Comparison of ENCODE assay signal across 8 cellular contexts in genomic region chr1:37995773-37996379, GRCh38. TPM values are rescaled to one million over a fixed set of nuclear protein-coding genes. Genes with fewer than 3 reads are reported as not detected.
A peak's percentile ranks its signal among the peaks of the same experiment; 100 is the strongest.
DNase-seq lines count a peak whose midpoint lies in the region; ATAC-seq and TF ChIP-seq lines count a peak whose summit lies in the region.

No MANE protein-coding gene starts in this region.

- no peaks in the 10 kb centered on the region for H3K9me3 Mint-ChIP-seq in activated CD4-positive, alpha-beta T cell treated with anti-CD3 and anti-CD28 coated beads for 36 hours (ENCODE audit: low read depth)
- H3K9me3 Mint-ChIP-seq in activated B cell treated with CpG ODN at 0.5 μM for 24 hours = no peaks in the 10 kb centered on the region
- no peaks in the 10 kb centered on the region for H3K9me3 Mint-ChIP-seq in nephron progenitor cell

- POLR2A ChIA-PET in activated CD4-positive, alpha-beta T cell treated with anti-CD3 and anti-CD28 coated beads for 36 hours (lab: Charles Lee) = no interaction called here
- POLR2A ChIA-PET in activated B cell treated with CpG ODN at 0.5 μM for 24 hours (lab: Charles Lee) = interaction anchor here (0.6 to 0.7 kb wide), 3 partner anchors 15 to 105 kb away, joined by 3 to 8 read pairs (median 6); no protein-coding TSS in a partner anchor

- peak overlapping the region; percentile 72 for H3K27ac Mint-ChIP-seq in activated CD4-positive, alpha-beta T cell treated with anti-CD3 and anti-CD28 coated beads for 36 hours
- H3K27ac Mint-ChIP-seq in activated B cell treated with CpG ODN at 0.5 μM for 24 hours (no peak overlapping the region), nephron progenitor cell (no peak overlapping the region)

- intact Hi-C loops in activated CD4-positive, alpha-beta T cell treated with anti-CD3 and anti-CD28 coated beads for 36 hours (cut with DNase I, micrococcal nuclease) = loop anchor here in 1 of 2 experiments (10.0 kb wide), 1 partner anchor 401 kb away; the partner anchor contains the start of gene GNL2
- intact Hi-C loops in activated B cell treated with CpG ODN at 0.5 μM for 24 hours (cut with micrococcal nuclease) = loop anchor here (10.0 kb wide), 1 partner anchor 401 kb away; the partner anchor contains the start of gene GNL2

- peak overlapping the region; percentile 69 for H3K4me3 Mint-ChIP-seq in activated CD4-positive, alpha-beta T cell treated with anti-CD3 and anti-CD28 coated beads for 36 hours
- H3K4me3 Mint-ChIP-seq in activated B cell treated with CpG ODN at 0.5 μM for 24 hours (peak overlapping the region; percentile 79), nephron progenitor cell (peak overlapping the region; percentile 74)

- TF ChIP-seq CTCF in activated B cell treated with CpG ODN at 0.5 μM for 24 hours (IDR thresholded peaks at IDR 0.05) = no peak
- TF ChIP-seq CTCF in nephron progenitor cell (IDR thresholded peaks at IDR 0.05) = no peak

- CTCF ChIA-PET in activated CD4-positive, alpha-beta T cell treated with anti-CD3 and anti-CD28 coated beads for 36 hours (lab: Charles Lee) = interaction anchor here (1.3 to 2.1 kb wide), 2 partner anchors 13 to 25 kb away, joined by 3 to 9 read pairs; no protein-coding TSS in a partner anchor
- CTCF ChIA-PET in activated B cell treated with CpG ODN at 0.5 μM for 24 hours (lab: Charles Lee) = no interaction called here

- DNase-seq in activated CD4-positive, alpha-beta T cell treated with anti-CD3 and anti-CD28 coated beads for 36 hours = peak; percentile 65
- DNase-seq in activated CD4-positive, alpha-beta T cell treated with anti-CD3 and anti-CD28 coated beads, Interleukin-2, amount 50 U/mL, for 1 hour = no peak
- DNase-seq in activated B cell treated with CpG ODN at 0.5 μM for 24 hours = peak; percentile 32
- peak; percentile 95 for DNase-seq in fibroblast of peridontal ligament (ENCODE audit: extremely low read depth)
- DNase-seq in nephron progenitor cell = peak; percentile 70
- DNase-seq in SIG-M5 (lab: John Stamatoyannopoulos, UW) = no peak

- no peaks in the 10 kb centered on the region for H3K27me3 Mint-ChIP-seq in activated CD4-positive, alpha-beta T cell treated with anti-CD3 and anti-CD28 coated beads for 36 hours
- H3K27me3 Mint-ChIP-seq in activated B cell treated with CpG ODN at 0.5 μM for 24 hours (no peaks in the 10 kb centered on the region), nephron progenitor cell (ENCODE audit: low read depth, poor library complexity) (peaks cover 4% of the 10 kb centered on the region)

- peak; percentile 73 for ATAC-seq in activated CD4-positive, alpha-beta T cell treated with anti-CD3 and anti-CD28 coated beads for 36 hours
- ATAC-seq in activated B cell treated with CpG ODN at 0.5 μM for 24 hours (ENCODE audit: low read depth) (peak; percentile 69), GM19467 (IDR thresholded peaks at IDR 0.05; ENCODE audit: unreplicated experiment) (no peak), GM19324 (IDR thresholded peaks at IDR 0.05; ENCODE audit: low FRiP score, unreplicated experiment) (no peak)

- H3K4me1 Mint-ChIP-seq in activated CD4-positive, alpha-beta T cell treated with anti-CD3 and anti-CD28 coated beads for 36 hours = peaks cover 38% of the 10 kb centered on the region
- peaks cover 14% of the 10 kb centered on the region for H3K4me1 Mint-ChIP-seq in activated B cell treated with CpG ODN at 0.5 μM for 24 hours
- H3K4me1 Mint-ChIP-seq in nephron progenitor cell = peaks cover 52% of the 10 kb centered on the region

- peaks cover 20% of the 10 kb centered on the region for H3K36me3 Mint-ChIP-seq in activated CD4-positive, alpha-beta T cell treated with anti-CD3 and anti-CD28 coated beads for 36 hours (ENCODE audit: low read depth)
- H3K36me3 Mint-ChIP-seq in activated B cell treated with CpG ODN at 0.5 μM for 24 hours (ENCODE audit: low read depth) = no peaks in the 10 kb centered on the region
- H3K36me3 Mint-ChIP-seq in nephron progenitor cell (ENCODE audit: low read depth) = peaks cover 36% of the 10 kb centered on the region

RNA-seq across cellular contexts. Expression of gene SF3A3, which starts 6.1 kb away (rescaled TPM):
- 100 to 1,000 TPM; 131 TPM for total RNA-seq in activated CD4-positive, alpha-beta T cell treated with anti-CD3 and anti-CD28 coated beads for 36 hours
- 82.4 and 90.5 TPM in 2 replicates for total RNA-seq in activated B cell treated with CpG ODN at 0.5 μM for 24 hours

RNA-seq across cellular contexts. Expression of gene FHL3, which starts 9.4 kb away (rescaled TPM):
- 10 to 100 TPM; 21.1 to 23.8 TPM for total RNA-seq in activated CD4-positive, alpha-beta T cell treated with anti-CD3 and anti-CD28 coated beads for 36 hours
- total RNA-seq in activated B cell treated with CpG ODN at 0.5 μM for 24 hours = 1.4 and 1.6 TPM in 2 replicates

RNA-seq across cellular contexts. Expression of gene UTP11, which starts 16.7 kb away (rescaled TPM):
- 10 to 100 TPM; 68.9 to 82.4 TPM for total RNA-seq in activated CD4-positive, alpha-beta T cell treated with anti-CD3 and anti-CD28 coated beads for 36 hours
- total RNA-seq in activated B cell treated with CpG ODN at 0.5 μM for 24 hours = 26.1 and 28.6 TPM in 2 replicates

RNA-seq across cellular contexts. Expression of gene INPP5B, which starts 49.0 kb away (rescaled TPM):
- total RNA-seq in activated CD4-positive, alpha-beta T cell treated with anti-CD3 and anti-CD28 coated beads for 36 hours = 10 to 100 TPM; 27.7 to 28.9 TPM
- 63.4 and 70.3 TPM in 2 replicates for total RNA-seq in activated B cell treated with CpG ODN at 0.5 μM for 24 hours

RNA-seq across cellular contexts. Expression of gene POU3F1, which starts 50.7 kb away (rescaled TPM):
- under 1 TPM; 0.11 to 0.26 TPM for total RNA-seq in activated CD4-positive, alpha-beta T cell treated with anti-CD3 and anti-CD28 coated beads for 36 hours
- 6.1 and 6.2 TPM in 2 replicates for total RNA-seq in activated B cell treated with CpG ODN at 0.5 μM for 24 hours

Comparison
In these comparisons a context has a peak if more than half of its experiments do, and no peak if none do; other contexts are left out.
1. DNase-seq: peak in activated CD4-positive, alpha-beta T cell treated with anti-CD3 and anti-CD28 coated beads for 36 hours (single experiment), activated B cell treated with CpG ODN at 0.5 μM for 24 hours (single experiment), fibroblast of peridontal ligament (single experiment) and nephron progenitor cell (single experiment); none in activated CD4-positive, alpha-beta T cell treated with anti-CD3 and anti-CD28 coated beads, Interleukin-2, amount 50 U/mL, for 1 hour (single experiment) and SIG-M5 (single experiment).
2. ATAC-seq: peak in activated CD4-positive, alpha-beta T cell treated with anti-CD3 and anti-CD28 coated beads for 36 hours (single experiment) and activated B cell treated with CpG ODN at 0.5 μM for 24 hours (single experiment); none in GM19467 (single experiment) and GM19324 (single experiment).
3. Peak in every context shown above with its lines, with median percentiles within 50 percentile points of each other: H3K4me3 Mint-ChIP-seq.